Comparison of ENCODE assay signal across 18 cellular contexts in genomic region chr15:61651267-61651666, GRCh38.
A peak's percentile ranks its signal among the peaks of the same experiment; 100 is the strongest.
DNase-seq lines count a peak whose midpoint lies in the region; ATAC-seq and TF ChIP-seq lines count a peak whose summit lies in the region.
"Had no signal": no experiment of that assay in that cellular context is flagged by ENCODE, and none has a peak within 500 bp of the region (broad histone marks: within the 10 kb centered on the region; RNA-seq: fewer than 3 reads in every experiment).

No MANE protein-coding gene starts in this region.

- no peak overlapping the region for H2BK12ac ChIP-seq in H9 (ENCODE audit: insufficient read length, low read depth, low read length)

- H3K27me3 Mint-ChIP-seq in Calu3 (ENCODE audit: unreplicated experiment): peaks cover 43% of the 10 kb centered on the region
- H3K27me3 Mint-ChIP-seq in H9 (ENCODE audit: low read depth): peaks cover 4% of the 10 kb centered on the region; the same call in 1 of the 2 replicates

- no peak for TF ChIP-seq CTCF in choroid plexus epithelial cell (conservative IDR thresholded peaks at IDR 0.05; ENCODE audit: low read depth, low read length)
- no peak for TF ChIP-seq CTCF in psoas muscle (IDR thresholded peaks at IDR 0.05)
- no peak for TF ChIP-seq CTCF in Calu3 (IDR thresholded peaks at IDR 0.05; ENCODE audit: unreplicated experiment)
- TF ChIP-seq CTCF in H9 (conservative IDR thresholded peaks at IDR 0.05): no peak

- H4K91ac ChIP-seq in H9 (ENCODE audit: insufficient read length, low read depth, low read length): no peak overlapping the region

- H3K14ac ChIP-seq in H9 (ENCODE audit: insufficient read depth, low read length): no peak overlapping the region

- H3K27ac ChIP-seq in psoas muscle: no peak overlapping the region
- H3K27ac ChIP-seq in H9 (ENCODE audit: insufficient read length, low read depth, low read length): no peak overlapping the region
- H3K27ac ChIP-seq: A549, GM23248 had no signal

- no peak overlapping the region for H4K8ac ChIP-seq in H9 (replicated peaks; ENCODE audit: insufficient read length, low read depth, low read length)

- H3K4ac ChIP-seq in H9 (ENCODE audit: low read depth, low read length): no peak overlapping the region

- no peak overlapping the region for H3K4me2 ChIP-seq in H9 (ENCODE audit: insufficient read depth, insufficient read length, low read length)
- H3K4me2 ChIP-seq: A549 had no signal

- 51 to 72% (median 66%) methylated on average over 3 of the region's 3 CpGs for WGBS in psoas muscle, 3 donors
- no CpG with 5 or more reads among the region's 3 CpGs for WGBS in H9 (ENCODE audit: extremely low coverage, insufficient read length, low lambda C conversion rate)

- no peaks in the 10 kb centered on the region for H3K79me1 ChIP-seq in H9 (ENCODE audit: insufficient read depth, low read depth, low read length, poor library complexity, severe bottlenecking)

- no peak overlapping the region for H3K4me3 ChIP-seq in H7 (ENCODE audit: insufficient read depth, low read depth, low read length)
- H3K4me3 ChIP-seq in NT2/D1 (ENCODE audit: insufficient read length, low read depth): no peak overlapping the region
- H3K4me3 ChIP-seq in choroid plexus epithelial cell (ENCODE audit: low read depth, low read length): no peak overlapping the region
- H3K4me3 ChIP-seq in psoas muscle: peak overlapping the region; percentile 10
- H3K4me3 ChIP-seq: A549, GM23248 had no signal

- H2BK20ac ChIP-seq in H9 (ENCODE audit: low read depth, low read length, poor library complexity, severe bottlenecking): no peak overlapping the region

- H3K18ac ChIP-seq in H9 (ENCODE audit: insufficient read length, low read depth, low read length): no peak overlapping the region

- no peak overlapping the region for H2AFZ ChIP-seq in H9 (ENCODE audit: low read length)
- H2AFZ ChIP-seq: GM23248 had no signal

- no peaks in the 10 kb centered on the region for H4K20me1 ChIP-seq in H9 (ENCODE audit: control insufficient read depth, insufficient read depth, insufficient read length)

- H3T11ph ChIP-seq in H9 (ENCODE audit: low read length): no peak overlapping the region

- H4K5ac ChIP-seq in H9 (ENCODE audit: insufficient read length, low read depth, low read length): no peak overlapping the region

- no TSS peak for BruUV-seq in Calu3 (replicated peaks; lab: Mats Ljungman, UMichigan)

- no peaks in the 10 kb centered on the region for H3K9me3 ChIP-seq in NT2/D1 (ENCODE audit: insufficient read depth, low read length)
- H3K9me3 ChIP-seq in psoas muscle: no peaks in the 10 kb centered on the region
- no peaks in the 10 kb centered on the region for H3K9me3 ChIP-seq in H9 (ENCODE audit: control insufficient read depth, low read depth, low read length)
- H3K9me3 ChIP-seq: A549 had no signal

- H3K27ac Mint-ChIP-seq in Calu3 (ENCODE audit: unreplicated experiment): no peak overlapping the region
- H3K27ac Mint-ChIP-seq in H9: no peak overlapping the region
- H3K27ac Mint-ChIP-seq: CD4-positive, alpha-beta memory T cell had no signal

- no peak for ATAC-seq in psoas muscle
- ATAC-seq: A549, HCT116 had no signal

- intact Hi-C loops in psoas muscle (cut with DNase I) (no loop called here), Calu3 (cut with micrococcal nuclease; ENCODE audit: unreplicated experiment) (no loop called here)

- peak; percentile 11 for DNase-seq in H7
- peak; percentile 25 for DNase-seq in NT2/D1 (ENCODE audit: low read depth, low spot score)
- peak; percentile 50 for DNase-seq in choroid plexus epithelial cell (ENCODE audit: low read depth)
- no peak for DNase-seq in psoas muscle
- no peak for DNase-seq in ureter (ENCODE audit: low spot score)
- DNase-seq in AG20443 (ENCODE audit: low spot score): no peak
- no peak for DNase-seq in Calu3
- no peak for DNase-seq in H9
- DNase-seq: 8988T; ACHN; C1 segment of cervical spinal cord; CD4-positive, alpha-beta memory T cell; COR-L47; DMS153; DND-41; GM23248 had no signal

- H3K36me3 ChIP-seq in H7 (replicated peaks; ENCODE audit: control insufficient read depth, insufficient read depth, low read length) (no peaks in the 10 kb centered on the region), NT2/D1 (ENCODE audit: insufficient read depth, insufficient read length, low read length) (no peaks in the 10 kb centered on the region), psoas muscle (ENCODE audit: insufficient read depth in 1 of 2, low read depth in 1 of 2) (no peaks in the 10 kb centered on the region)

- no peak overlapping the region for H2AK5ac ChIP-seq in H9 (ENCODE audit: insufficient read length, low read length)

- H3K4me1 ChIP-seq in NT2/D1 (ENCODE audit: insufficient read depth, insufficient read length) (no peaks in the 10 kb centered on the region), psoas muscle (peaks cover 21% of the 10 kb centered on the region), H9 (ENCODE audit: insufficient read depth, low read length) (peaks cover 5% of the 10 kb centered on the region; the same call in 1 of the 2 replicates)
- H3K4me1 ChIP-seq: A549 had no signal

- no peak overlapping the region for H3K56ac ChIP-seq in H9 (ENCODE audit: insufficient read length, low read depth, low read length)

- no peak overlapping the region for H3K9ac ChIP-seq in NT2/D1 (ENCODE audit: insufficient read length, low read depth)
- H3K9ac ChIP-seq in H9 (ENCODE audit: extremely low read depth, insufficient read length, low read length): no peak overlapping the region
- H3K9ac ChIP-seq: GM23248 had no signal

- no peaks in the 10 kb centered on the region for H3K23me2 ChIP-seq in H9 (ENCODE audit: insufficient read length, low read depth, low read length, poor library complexity, severe bottlenecking)

- H3K27me3 ChIP-seq in H7 (ENCODE audit: control insufficient read depth, insufficient read depth, low read length) (no peaks in the 10 kb centered on the region; the same call in 1 of the 2 replicates), NT2/D1 (ENCODE audit: insufficient read depth, insufficient read length) (no peaks in the 10 kb centered on the region), psoas muscle (ENCODE audit: insufficient read depth in 3 of 3, low read length in 2 of 3) (no peaks in the 10 kb centered on the region), H9 (ENCODE audit: insufficient read depth, low read length) (no peaks in the 10 kb centered on the region)

- H2BK15ac ChIP-seq in H9 (ENCODE audit: low read depth, low read length): no peak overlapping the region

- no peak overlapping the region for H2BK5ac ChIP-seq in H9 (ENCODE audit: insufficient read length, low read length)

- H3K36me3 Mint-ChIP-seq in Calu3 (ENCODE audit: insufficient read depth, unreplicated experiment) (no peaks in the 10 kb centered on the region), H9 (ENCODE audit: insufficient read depth in 1 of 3, low read depth in 3 of 3) (no peaks in the 10 kb centered on the region)
- H3K36me3 Mint-ChIP-seq: CD4-positive, alpha-beta memory T cell had no signal

- H3K4me3 Mint-ChIP-seq in Calu3 (ENCODE audit: low read depth, unreplicated experiment) (no peak overlapping the region), H9 (no peak overlapping the region)
- H3K4me3 Mint-ChIP-seq: CD4-positive, alpha-beta memory T cell had no signal

- H3K9me3 Mint-ChIP-seq in Calu3 (ENCODE audit: low read depth, unreplicated experiment) (no peaks in the 10 kb centered on the region), H9 (no peaks in the 10 kb centered on the region)

- CTCF ChIA-PET in Calu3 (lab: Charles Lee): interaction anchor here (0.7 kb wide), 1 partner anchor 177 kb away, joined by 3 read pairs; no protein-coding TSS in a partner anchor

- no peak overlapping the region for H3K23ac ChIP-seq in H9 (ENCODE audit: insufficient read length, low read depth, low read length)

- no peak overlapping the region for H2BK120ac ChIP-seq in H9 (ENCODE audit: low read depth, low read length, poor library complexity, severe bottlenecking)

- H3K4me1 Mint-ChIP-seq in Calu3 (ENCODE audit: low read depth, unreplicated experiment) (no peaks in the 10 kb centered on the region), H9 (peaks cover 22 to 23% of the 10 kb centered on the region in 2 experiments)
- H3K4me1 Mint-ChIP-seq: CD4-positive, alpha-beta memory T cell had no signal

- no peaks in the 10 kb centered on the region for H3K79me2 ChIP-seq in H9 (ENCODE audit: insufficient read depth, low read length)

Comparison
In these comparisons a context has a peak if more than half of its experiments do, and no peak if none do; other contexts are left out.
1. DNase-seq: peak in H7 (single experiment), NT2/D1 (single experiment) and choroid plexus epithelial cell (single experiment); none in psoas muscle (0 of 2), ureter (single experiment), AG20443 (single experiment), Calu3 (single experiment) and H9 (single experiment).